ENCODE assay signal across 33 cellular contexts in the genomic region with DNA sequence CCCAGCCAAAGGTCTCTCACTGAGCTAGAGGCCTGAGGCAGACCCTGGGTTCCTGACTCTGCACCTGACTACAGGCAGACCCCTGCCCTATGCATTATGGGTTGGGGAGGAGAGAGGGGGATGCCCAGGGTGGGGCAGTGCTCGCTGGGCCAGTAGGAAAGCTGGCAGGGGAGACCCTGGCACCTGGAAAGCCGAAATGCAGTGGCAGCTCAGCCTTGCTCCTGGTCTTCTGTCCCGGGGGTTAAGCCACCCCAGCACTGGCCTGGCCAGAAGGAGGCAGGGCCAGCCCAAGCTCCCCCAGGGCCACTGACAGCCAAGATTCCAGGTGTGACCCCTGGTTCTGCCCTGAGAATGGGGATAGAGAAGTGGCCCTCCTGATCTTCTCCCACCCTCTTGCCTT. TPM values are rescaled to one million over a fixed set of nuclear protein-coding genes. Genes with fewer than 3 reads are reported as not detected.
A peak's percentile ranks its signal among the peaks of the same experiment; 100 is the strongest.
DNase-seq lines count a peak whose midpoint lies in the region; ATAC-seq and TF ChIP-seq lines count a peak whose summit lies in the region.
"Had no signal": no experiment of that assay in that cellular context is flagged by ENCODE, and none has a peak within 500 bp of the region (broad histone marks: within the 10 kb centered on the region; RNA-seq: fewer than 3 reads in every experiment).

No MANE protein-coding gene starts in this region.

- TF ChIP-seq POLR2A in adrenal gland (IDR thresholded peaks at IDR 0.05) (no peak), ovary (IDR thresholded peaks at IDR 0.05) (no peak)

- H3K4me1 ChIP-seq in right cardiac atrium (ENCODE audit: control insufficient read depth, insufficient read depth, low read length) = peaks cover 6% of the 10 kb centered on the region
- peaks cover 70 to 82% of the 10 kb centered on the region in 2 donors for H3K4me1 ChIP-seq in adrenal gland (replicated peaks in 1 of 2)
- H3K4me1 ChIP-seq in ovary (ENCODE audit: insufficient read depth) = peaks cover 2% of the 10 kb centered on the region
- H3K4me1 ChIP-seq: testis had no signal

- H3K27me3 Mint-ChIP-seq in natural killer cell treated with Interleukin-12 subunit alpha and Interleukin-12 subunit beta and Interleukin-15 and Interleukin-18, amount 100 ng/mL, for 72 hours = no peaks in the 10 kb centered on the region
- H3K27me3 Mint-ChIP-seq: activated CD4-positive, alpha-beta memory T cell treated with anti-CD3 and anti-CD28 coated beads for 36 hours; activated T-helper 17 cell treated with anti-CD3 and anti-CD28 coated beads, Interleukin-2, amount 50 U/mL, for 72 hours; T-cell had no signal

- no peaks in the 10 kb centered on the region for H3K36me3 ChIP-seq in adrenal gland (replicated peaks in 1 of 2)
- no peaks in the 10 kb centered on the region for H3K36me3 ChIP-seq in ovary
- H3K36me3 ChIP-seq: ascending aorta, HAP-1, MG63, SJSA1, uterus had no signal

- H3K4me3 ChIP-seq in right cardiac atrium (ENCODE audit: low read length) = no peak overlapping the region
- no peak overlapping the region for H3K4me3 ChIP-seq in adrenal gland
- no peak overlapping the region for H3K4me3 ChIP-seq in ovary
- H3K4me3 ChIP-seq: ascending aorta, HAP-1, K562, MG63, SJSA1, testis, uterus had no signal

- H3K4me1 Mint-ChIP-seq in natural killer cell treated with Interleukin-12 subunit alpha and Interleukin-12 subunit beta and Interleukin-15 and Interleukin-18, amount 100 ng/mL, for 72 hours (ENCODE audit: low read depth in 2 of 2) = peaks cover 58 to 62% of the 10 kb centered on the region in 2 donors

- no peak for ATAC-seq in right cardiac atrium
- no peak for ATAC-seq in left ventricle myocardium superior
- no peak for ATAC-seq in natural killer cell treated with Interleukin-12 subunit alpha and Interleukin-12 subunit beta and Interleukin-15 and Interleukin-18, amount 100 ng/mL, for 72 hours
- ATAC-seq in GM18511 (IDR thresholded peaks at IDR 0.05; ENCODE audit: unreplicated experiment) = no peak
- ATAC-seq: activated CD4-positive, CD25-positive, alpha-beta regulatory T cell treated with anti-CD3 and anti-CD28 coated beads, Interleukin-2, amount 50 U/mL, for 24 hours; activated naive CD4-positive, alpha-beta T cell treated with anti-CD3 and anti-CD28 coated beads, Interleukin-2, amount 50 U/mL, for 72 hours; activated T-helper 17 cell treated with anti-CD3 and anti-CD28 coated beads, Interleukin-2, amount 50 U/mL, for 72 hours; K562; left lobe of liver; T-cell had no signal

- no peaks in the 10 kb centered on the region for H3K9me3 Mint-ChIP-seq in natural killer cell treated with Interleukin-12 subunit alpha and Interleukin-12 subunit beta and Interleukin-15 and Interleukin-18, amount 100 ng/mL, for 72 hours
- H3K9me3 Mint-ChIP-seq: activated CD4-positive, alpha-beta memory T cell treated with anti-CD3 and anti-CD28 coated beads for 36 hours; activated naive CD4-positive, alpha-beta T cell treated with anti-CD3 and anti-CD28 coated beads, Interleukin-2, amount 50 U/mL, for 72 hours; activated T-helper 17 cell treated with anti-CD3 and anti-CD28 coated beads, Interleukin-2, amount 50 U/mL, for 72 hours; T-cell had no signal

- peak overlapping the region; percentile 94 to 99 for H3K27ac Mint-ChIP-seq in natural killer cell treated with Interleukin-12 subunit alpha and Interleukin-12 subunit beta and Interleukin-15 and Interleukin-18, amount 100 ng/mL, for 72 hours
- H3K27ac Mint-ChIP-seq: activated CD4-positive, alpha-beta memory T cell treated with anti-CD3 and anti-CD28 coated beads for 36 hours; activated naive CD4-positive, alpha-beta T cell treated with anti-CD3 and anti-CD28 coated beads, Interleukin-2, amount 50 U/mL, for 72 hours; activated T-helper 17 cell treated with anti-CD3 and anti-CD28 coated beads, Interleukin-2, amount 50 U/mL, for 72 hours had no signal

- H3K27me3 ChIP-seq in right cardiac atrium (ENCODE audit: control insufficient read depth, insufficient read depth) = no peaks in the 10 kb centered on the region
- H3K27me3 ChIP-seq in adrenal gland = no peaks in the 10 kb centered on the region
- H3K27me3 ChIP-seq in ovary = no peaks in the 10 kb centered on the region
- H3K27me3 ChIP-seq: ascending aorta, MG63, SJSA1, testis, uterus had no signal

- no peak overlapping the region for H3K27ac ChIP-seq in right cardiac atrium (ENCODE audit: low read length)
- H3K27ac ChIP-seq in adrenal gland = peak overlapping the region in 3 of 5 donors; percentile 40 to 54 (median 43)
- H3K27ac ChIP-seq in ovary = no peak overlapping the region
- H3K27ac ChIP-seq: ascending aorta, SJSA1, testis, uterus had no signal

- WGBS in right cardiac atrium = 89% methylated on average over 3 of the region's 3 CpGs
- WGBS in adrenal gland, 4 donors = 73 to 85% (median 77%) methylated on average over 3 of the region's 3 CpGs; no CpG with 5 or more reads in 1 of the 4 donors
- 82 to 87% (median 87%) methylated on average over 3 of the region's 3 CpGs for whole genome bisulfite sequencing in ovary, 3 donors

- H3K36me3 Mint-ChIP-seq in natural killer cell treated with Interleukin-12 subunit alpha and Interleukin-12 subunit beta and Interleukin-15 and Interleukin-18, amount 100 ng/mL, for 72 hours = no peaks in the 10 kb centered on the region
- H3K36me3 Mint-ChIP-seq: activated naive CD4-positive, alpha-beta T cell treated with anti-CD3 and anti-CD28 coated beads, Interleukin-2, amount 50 U/mL, for 72 hours had no signal

- TF ChIP-seq CTCF in adrenal gland (IDR thresholded peaks at IDR 0.05) (no peak), ovary (IDR thresholded peaks at IDR 0.05) (no peak)

- H3K9me3 ChIP-seq in right cardiac atrium (ENCODE audit: control insufficient read depth, low read length) = no peaks in the 10 kb centered on the region
- no peaks in the 10 kb centered on the region for H3K9me3 ChIP-seq in adrenal gland (replicated peaks in 1 of 3)
- no peaks in the 10 kb centered on the region for H3K9me3 ChIP-seq in ovary
- H3K9me3 ChIP-seq: ascending aorta, Caco-2, HAP-1, MG63, SJSA1, testis, uterus had no signal

- DNase-seq in right cardiac atrium (peak in 2 of 3 donors; percentile 20 to 34), left ventricle myocardium superior (no peak), adrenal gland (no peak), NCI-H2196 treated with DMSO at 0.1 percent for 48 hours (lab: John Stamatoyannopoulos, UW; ENCODE audit: unreplicated experiment) (no peak), ovary (no peak)
- DNase-seq in natural killer cell treated with Interleukin-12 subunit alpha and Interleukin-12 subunit beta and Interleukin-15 and Interleukin-18, amount 100 ng/mL, for 72 hours (ENCODE audit: low spot score) = no peak
- no peak for DNase-seq in stimulated activated CD4-positive, alpha-beta T cell treated with anti-CD3 and anti-CD28 coated beads, Interleukin-2, amount 100 ng/mL, for 24 hours
- DNase-seq: activated CD4-positive, alpha-beta memory T cell treated with anti-CD3 and anti-CD28 coated beads for 36 hours; activated CD8-positive, alpha-beta memory T cell treated with anti-CD3 and anti-CD28 coated beads, Interleukin-2, amount 50 U/mL, for 4 hours; DMS79; GF-D8; hypothalamus; MG63; NCI-H1417; NCI-H2081; NCI-H345; NCI-H774; retina; stimulated activated CD4-positive, alpha-beta T cell treated with anti-CD3 and anti-CD28 coated beads, Interleukin-4, amount 100 ng/mL, for 24 hours; stimulated activated naive CD4-positive, alpha-beta T cell; T-cell; testis; uterus had no signal

- no peak overlapping the region for H3K4me3 Mint-ChIP-seq in natural killer cell treated with Interleukin-12 subunit alpha and Interleukin-12 subunit beta and Interleukin-15 and Interleukin-18, amount 100 ng/mL, for 72 hours
- H3K4me3 Mint-ChIP-seq: activated CD4-positive, alpha-beta memory T cell treated with anti-CD3 and anti-CD28 coated beads for 36 hours; activated T-helper 17 cell treated with anti-CD3 and anti-CD28 coated beads, Interleukin-2, amount 50 U/mL, for 72 hours; T-cell had no signal

- intact Hi-C loops in right cardiac atrium (cut with DNase I) (no loop called here), left ventricle myocardium superior (cut with micrococcal nuclease) (no loop called here), adrenal gland (cut with DNase I) (no loop called here), ovary (cut with DNase I) (no loop called here)

- TF ChIP-seq EP300 in ovary (IDR thresholded peaks at IDR 0.05) = no peak

RNA-seq across cellular contexts. Expression of a gene that starts 5.4 kb away (rescaled TPM):
- total RNA-seq in right cardiac atrium (10 to 100 TPM; 51.8 to 62.5 (median 59.5) TPM), left ventricle myocardium superior (58.9 TPM), adrenal gland (100 to 1,000 TPM; 103 to 216 (median 153) TPM), ovary (100 to 1,000 TPM in 1 of 7 donors, 10 to 100 TPM in 6; 62.1 to 162 (median 81.9) TPM)
- polyA plus RNA-seq in right cardiac atrium (41.2 TPM), adrenal gland (100 to 1,000 TPM in 2 of 3 donors, 10 to 100 TPM in 1; 30.0 to 217 (median 150) TPM), ovary (10 to 100 TPM; 39.0 to 75.5 TPM)
- 100 to 1,000 TPM; 206 to 220 TPM for total RNA-seq in natural killer cell treated with Interleukin-12 subunit alpha and Interleukin-12 subunit beta and Interleukin-15 and Interleukin-18, amount 100 ng/mL, for 72 hours

RNA-seq across cellular contexts. Expression of a gene that starts 47.0 kb away (rescaled TPM):
- 100 to 1,000 TPM in 2 of 4 donors, 10 to 100 TPM in 2; 88.9 to 127 (median 106) TPM for total RNA-seq in right cardiac atrium
- 228 TPM for polyA plus RNA-seq in right cardiac atrium
- total RNA-seq in left ventricle myocardium superior = 102 TPM
- total RNA-seq in adrenal gland = 100 to 1,000 TPM; 190 to 425 (median 350) TPM
- polyA plus RNA-seq in adrenal gland = 100 to 1,000 TPM; 261 to 668 (median 513) TPM
- total RNA-seq in natural killer cell treated with Interleukin-12 subunit alpha and Interleukin-12 subunit beta and Interleukin-15 and Interleukin-18, amount 100 ng/mL, for 72 hours = 10 to 100 TPM in 1 of 2 donors, 1 to 10 TPM in 1; 9.5 to 17.8 TPM
- 10 to 100 TPM; 38.7 to 56.1 (median 46.3) TPM for total RNA-seq in ovary
- 10 to 100 TPM; 36.8 to 41.0 TPM for polyA plus RNA-seq in ovary

Comparison
In these comparisons a context has a peak if more than half of its experiments do, and no peak if none do; other contexts are left out.
1. DNase-seq: peak in right cardiac atrium (2 of 3); none in left ventricle myocardium superior (single experiment), adrenal gland (0 of 7), natural killer cell treated with Interleukin-12 subunit alpha and Interleukin-12 subunit beta and Interleukin-15 and Interleukin-18, amount 100 ng/mL, for 72 hours (single experiment), stimulated activated CD4-positive, alpha-beta T cell treated with anti-CD3 and anti-CD28 coated beads, Interleukin-2, amount 100 ng/mL, for 24 hours (0 of 2), NCI-H2196 treated with DMSO at 0.1 percent for 48 hours (single experiment) and ovary (0 of 5).
2. H3K27ac ChIP-seq: peak in adrenal gland (3 of 5); none in right cardiac atrium (single experiment) and ovary (0 of 2).